Comparison of ENCODE assay signal across 9 cellular contexts in the genomic region with DNA sequence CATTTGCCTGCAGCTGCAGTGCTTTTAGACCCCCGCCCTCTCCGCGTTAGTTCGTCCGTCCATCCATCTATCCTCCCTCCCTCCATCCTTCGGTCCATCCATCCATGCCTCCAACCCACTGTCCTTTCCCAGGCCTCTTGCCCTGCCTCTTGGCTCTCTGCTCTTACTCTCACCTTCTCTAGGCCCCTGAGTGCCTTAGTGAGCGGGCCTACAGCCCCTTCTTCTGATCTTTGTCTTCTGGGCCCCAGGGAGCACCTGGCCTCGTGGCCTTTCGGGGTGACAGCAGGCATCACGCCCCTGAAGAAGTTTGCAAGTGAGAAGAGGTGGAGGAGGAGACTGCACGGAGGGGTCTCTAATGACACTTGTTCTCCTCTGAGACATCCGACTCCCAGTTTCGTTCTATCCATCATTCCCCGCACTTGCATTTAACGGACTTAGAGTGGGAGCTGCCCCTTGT. TPM values are rescaled to one million over a fixed set of nuclear protein-coding genes. Genes with fewer than 3 reads are reported as not detected.
DNase-seq lines count a peak whose midpoint lies in the region; ATAC-seq and TF ChIP-seq lines count a peak whose summit lies in the region.
"Had no signal": no experiment of that assay in that cellular context is flagged by ENCODE, and none has a peak within 500 bp of the region (broad histone marks: within the 10 kb centered on the region; RNA-seq: fewer than 3 reads in every experiment).

No MANE protein-coding gene starts in this region.

- peak overlapping the region; percentile 91 for H2AFZ ChIP-seq in GM23338
- peak overlapping the region; percentile 89 for H2AFZ ChIP-seq in SK-N-SH (ENCODE audit: low read depth)

- H3K27me3 ChIP-seq in GM23338 (ENCODE audit: insufficient read depth) (peaks cover 10% of the 10 kb centered on the region; the same call in 1 of the 2 replicates), SK-N-SH (ENCODE audit: insufficient read depth) (peaks cover 17% of the 10 kb centered on the region; the same call in 1 of the 2 replicates), sigmoid colon (no peaks in the 10 kb centered on the region)

- peak overlapping the region; percentile 87; the same call in 1 of the 2 replicates for H3K9ac ChIP-seq in SK-N-SH

- DNase-seq in GM23338 (ENCODE audit: low spot score): peak; percentile 74
- DNase-seq in SK-N-SH: no peak
- DNase-seq in fibroblast of villous mesenchyme (ENCODE audit: low read depth): no peak
- no peak for DNase-seq in sigmoid colon
- DNase-seq in ACHN: no peak
- DNase-seq in T1000 (lab: John Stamatoyannopoulos, UW): no peak
- no peak for DNase-seq in kidney tubule cell (ENCODE audit: low spot score)
- DNase-seq in stimulated activated CD4-positive, alpha-beta T cell treated with anti-CD3 and anti-CD28 coated beads, Interleukin-4, amount 100 ng/mL, for 1 hour: no peak

- H3F3A ChIP-seq in GM23338 (replicated peaks; ENCODE audit: low read depth) (peaks cover 8% of the 10 kb centered on the region; the same call in 1 of the 2 replicates), SK-N-SH (replicated peaks; ENCODE audit: insufficient read depth) (no peaks in the 10 kb centered on the region)

- H3K4me1 ChIP-seq in GM23338 (ENCODE audit: insufficient read depth) (peaks cover 15% of the 10 kb centered on the region), SK-N-SH (ENCODE audit: control insufficient read depth in 1 of 2, insufficient read depth in 2 of 2, low read depth in 1 of 2, low read length in 1 of 2) (peaks cover 6 to 15% of the 10 kb centered on the region in 2 experiments; a peak in 2 of 4 replicates), sigmoid colon (peaks cover 0 to 22% (median 20%) of the 10 kb centered on the region in 4 donors)

- peak overlapping the region; percentile 85 for H3K27ac ChIP-seq in GM23338 (ENCODE audit: low read depth)
- H3K27ac ChIP-seq in SK-N-SH (ENCODE audit: low read depth in 2 of 2, low read length in 1 of 2): peak overlapping the region in 1 of 2 experiments; percentile 93; a peak in 1 of 4 replicates
- peak overlapping the region; percentile 91 to 98 (median 94) for H3K27ac ChIP-seq in sigmoid colon

- peak overlapping the region; percentile 85 for H3K4me3 Mint-ChIP-seq in GM23338

- POLR2A ChIA-PET in SK-N-SH (lab: Yijun Ruan, JAX): interaction anchor here (1.0 to 1.4 kb wide), 2 partner anchors 46 to 87 kb away, joined by 3 to 7 read pairs; a partner anchor contains a TSS

- no peak for TF ChIP-seq POLR2A in sigmoid colon (IDR thresholded peaks at IDR 0.05)

- H3K9me3 Mint-ChIP-seq in GM23338: no peaks in the 10 kb centered on the region; the same call in 2 of the 3 replicates

- H3K4me1 Mint-ChIP-seq in GM23338: peaks cover 19% of the 10 kb centered on the region

- TF ChIP-seq RAD21 in SK-N-SH (IDR thresholded peaks at IDR 0.05; ENCODE audit: low read length): no peak

- intact Hi-C loops in sigmoid colon (cut with DNase I): loop anchor here (5.0 kb wide), 1 partner anchor 57 kb away; a partner anchor contains a TSS

- peak; percentile 15 for ATAC-seq in GM23338

- no peak overlapping the region for H3K27ac Mint-ChIP-seq in GM23338

- H3K4me2 ChIP-seq in GM23338 (peak overlapping the region; percentile 100), SK-N-SH (peak overlapping the region; percentile 95)

- H3K79me2 ChIP-seq in GM23338 (replicated peaks; ENCODE audit: insufficient read depth) (no peaks in the 10 kb centered on the region), SK-N-SH (ENCODE audit: insufficient read depth) (peaks cover 12% of the 10 kb centered on the region; the same call in 1 of the 2 replicates)

- H3K27me3 Mint-ChIP-seq in GM23338 (ENCODE audit: insufficient read depth, low read depth, poor library complexity): peaks cover 11% of the 10 kb centered on the region

- WGBS in SK-N-SH (ENCODE audit: low lambda C conversion rate): 29% methylated on average over 15 of the region's 15 CpGs
- WGBS in sigmoid colon, 2 donors: 35% methylated on average over 15 of the region's 15 CpGs

- no peaks in the 10 kb centered on the region for H4K20me1 ChIP-seq in GM23338 (replicated peaks; ENCODE audit: insufficient read depth)
- no peaks in the 10 kb centered on the region for H4K20me1 ChIP-seq in SK-N-SH (ENCODE audit: insufficient read depth)

- in situ Hi-C loops in ACHN (cut with HindIII; ENCODE audit: low pct_ligation_motif_present, low pct_unique_long_range_greater_than_20kb, low sequenced_read_pairs): no loop called here

- H3K4me3 ChIP-seq in GM23338 (peak overlapping the region; percentile 94), SK-N-SH (ENCODE audit: low read depth in 2 of 2, low read length in 1 of 2) (peak overlapping the region; percentile 58 to 82), fibroblast of villous mesenchyme (ENCODE audit: low read depth, low read length) (peak overlapping the region; percentile 85), sigmoid colon (peak overlapping the region; percentile 72 to 77 (median 74))

- TF ChIP-seq CTCF in GM23338 (conservative IDR thresholded peaks at IDR 0.05; ENCODE audit: low read depth in 2 of 2) (no peak), SK-N-SH (IDR thresholded peaks at IDR 0.05) (no peak), fibroblast of villous mesenchyme (IDR thresholded peaks at IDR 0.05; ENCODE audit: insufficient read depth, low read depth, low read length) (no peak), sigmoid colon (IDR thresholded peaks at IDR 0.05) (no peak)

- TF ChIP-seq EP300 in SK-N-SH (IDR thresholded peaks at IDR 0.05; ENCODE audit: borderline replicate concordance in 1 of 2, low read depth in 1 of 2, low read length in 1 of 2) (no peak), sigmoid colon (IDR thresholded peaks at IDR 0.05) (no peak)

- no peaks in the 10 kb centered on the region for H3K36me3 ChIP-seq in GM23338 (ENCODE audit: insufficient read depth)
- peaks cover 0 to 16% of the 10 kb centered on the region in 2 experiments for H3K36me3 ChIP-seq in SK-N-SH (replicated peaks in 1 of 2; ENCODE audit: control insufficient read depth in 1 of 2, insufficient read depth in 2 of 2, low read length in 1 of 2)
- H3K36me3 ChIP-seq in sigmoid colon: peaks cover 0 to 21% (median 3%) of the 10 kb centered on the region in 4 donors

- H3K9me3 ChIP-seq in SK-N-SH: no peaks in the 10 kb centered on the region
- H3K9me3 ChIP-seq in sigmoid colon: no peaks in the 10 kb centered on the region

- no peaks in the 10 kb centered on the region for H3K9me2 ChIP-seq in GM23338 (ENCODE audit: insufficient read depth)
- no peaks in the 10 kb centered on the region for H3K9me2 ChIP-seq in SK-N-SH

- CTCF ChIA-PET in SK-N-SH (lab: Yijun Ruan, JAX): interaction anchor here (0.6 to 40.2 kb wide), 7 partner anchors 9 to 290 kb away, joined by 3 to 1710 read pairs (median 5); a partner anchor contains a TSS

- peaks cover 19% of the 10 kb centered on the region; the same call in 2 of the 3 replicates for H3K36me3 Mint-ChIP-seq in GM23338 (ENCODE audit: low read depth)

TF ChIP-seq in GM23338, 12 proteins besides CTCF, POLR2A, EP300 and RAD21 (continues in another document):
- no peak for TF ChIP-seq NANOG (IDR thresholded peaks at IDR 0.05; ENCODE audit: borderline replicate concordance)
- TF ChIP-seq EZH2phosphoT487 (IDR thresholded peaks at IDR 0.05; ENCODE audit: unreplicated experiment): no peak

RNA-seq across cellular contexts. Expression of a gene that starts 0.8 kb away (rescaled TPM):
- total RNA-seq in GM23338 (2014; rRNA removed; shearing (Covaris generic)): 9.4 and 9.9 TPM in 2 replicates
- polyA plus RNA-seq in GM23338 (2016; fragmentation: Nextera tagmentation; extraction: Ambion mirVana): 8.0 and 9.4 TPM in 2 replicates
- 3.9 and 4.0 TPM in 2 replicates for polyA plus RNA-seq in SK-N-SH (2012; rRNA removed)
- 1.5 and 2.7 TPM in 2 replicates for polyA plus RNA-seq in SK-N-SH (2012; cell fraction: cytosol; rRNA removed)
- 12.7 and 20.3 TPM in 2 replicates for polyA plus RNA-seq in SK-N-SH (2012; cell fraction: nucleus; rRNA removed)
- total RNA-seq in fibroblast of villous mesenchyme: 3.9 and 4.7 TPM in 2 replicates
- total RNA-seq in sigmoid colon: 10 to 100 TPM in 1 of 4 donors, 1 to 10 TPM in 3; 2.0 to 12.2 (median 3.1) TPM
- 1 to 10 TPM; 1.8 to 5.7 (median 2.1) TPM for polyA plus RNA-seq in sigmoid colon

RNA-seq across cellular contexts. Expression of a gene that starts 9.3 kb away (rescaled TPM):
- total RNA-seq in GM23338 (2014; rRNA removed; shearing (Covaris generic)): 2.7 and 4.4 TPM in 2 replicates
- polyA plus RNA-seq in GM23338 (2016; fragmentation: Nextera tagmentation; extraction: Ambion mirVana) (0.89 and 0.95 TPM in 2 replicates), SK-N-SH (2012; rRNA removed) (5.4 and 8.9 TPM in 2 replicates), sigmoid colon (10 to 100 TPM in 1 of 3 donors, 1 to 10 TPM in 2; 1.8 to 12.5 (median 3.9) TPM)
- 3.5 and 4.9 TPM in 2 replicates for polyA plus RNA-seq in SK-N-SH (2012; cell fraction: cytosol; rRNA removed)
- polyA plus RNA-seq in SK-N-SH (2012; cell fraction: nucleus; rRNA removed): 13.0 and 13.3 TPM in 2 replicates
- total RNA-seq in fibroblast of villous mesenchyme (4.7 and 6.1 TPM in 2 replicates), sigmoid colon (1 to 10 TPM; 4.2 to 7.6 (median 5.4) TPM)

RNA-seq across cellular contexts. Expression of a gene that starts 18.2 kb away (rescaled TPM):
- total RNA-seq in GM23338 (2014; rRNA removed; shearing (Covaris generic)): 0.49 and 1.6 TPM in 2 replicates
- polyA plus RNA-seq in GM23338 (2016; fragmentation: Nextera tagmentation; extraction: Ambion mirVana) (0.40 and 0.56 TPM in 2 replicates), SK-N-SH (2012; rRNA removed) (0.03 and 0.05 TPM in 2 replicates), sigmoid colon (under 1 TPM in 2 of 3 donors, not detected in 1; under 0.01 to 0.58 TPM)
- 0.01 and 0.05 TPM in 2 replicates for polyA plus RNA-seq in SK-N-SH (2012; cell fraction: cytosol; rRNA removed)
- 0.07 and 0.10 TPM in 2 replicates for polyA plus RNA-seq in SK-N-SH (2012; cell fraction: nucleus; rRNA removed)
- total RNA-seq in fibroblast of villous mesenchyme (4.5 and 10.8 TPM in 2 replicates), sigmoid colon (1 to 10 TPM; 2.1 to 6.9 (median 3.2) TPM)

RNA-seq across cellular contexts. Expression of a gene that starts 25.0 kb away (rescaled TPM):
- 2.3 and 3.8 TPM in 2 replicates for total RNA-seq in GM23338 (2014; rRNA removed; shearing (Covaris generic))
- 0.53 and 0.61 TPM in 2 replicates for polyA plus RNA-seq in GM23338 (2016; fragmentation: Nextera tagmentation; extraction: Ambion mirVana)
- polyA plus RNA-seq in SK-N-SH (2012; rRNA removed): 0.93 and 0.95 TPM in 2 replicates
- polyA plus RNA-seq in SK-N-SH (2012; cell fraction: cytosol; rRNA removed): 0.85 and 0.94 TPM in 2 replicates
- polyA plus RNA-seq in SK-N-SH (2012; cell fraction: nucleus; rRNA removed): 0.73 TPM in 2 replicates
- 0.97 and 3.5 TPM in 2 replicates for total RNA-seq in fibroblast of villous mesenchyme
- 10 to 100 TPM in 1 of 4 donors, 1 to 10 TPM in 3; 6.4 to 12.1 (median 8.8) TPM for total RNA-seq in sigmoid colon
- polyA plus RNA-seq in sigmoid colon: 1 to 10 TPM in 1 of 3 donors, under 1 TPM in 2; 0.60 to 2.8 (median 0.69) TPM

RNA-seq across cellular contexts. Expression of a gene that starts 55.1 kb away (rescaled TPM):
- total RNA-seq in GM23338 (2014; rRNA removed; shearing (Covaris generic)): 0.58 TPM in 1 of 2 replicates, not detected in the other
- polyA plus RNA-seq in GM23338 (2016; fragmentation: Nextera tagmentation; extraction: Ambion mirVana) (0.13 and 0.28 TPM in 2 replicates), SK-N-SH (2012; rRNA removed) (not detected in 2 replicates), sigmoid colon (under 1 TPM in 1 of 3 donors, not detected in 2; 0.07 TPM)
- polyA plus RNA-seq in SK-N-SH (2012; cell fraction: cytosol; rRNA removed): not detected in 2 replicates
- polyA plus RNA-seq in SK-N-SH (2012; cell fraction: nucleus; rRNA removed): 0.08 TPM in 1 of 2 replicates, not detected in the other
- total RNA-seq in fibroblast of villous mesenchyme (under 0.01 TPM in 1 of 2 replicates, not detected in the other), sigmoid colon (1 to 10 TPM in 1 of 4 donors, under 1 TPM in 1, not detected in 2; 0.36 to 2.2 TPM)
- total RNA-seq: activated CD8-positive, alpha-beta memory T cell treated with anti-CD3 and anti-CD28 coated beads for 36 hours had no signal
